In genomic region chr14:21894003-21894897, GRCh38 we compare ENCODE assay signal across 8 cellular contexts.
A peak's percentile ranks its signal among the peaks of the same experiment; 100 is the strongest.
DNase-seq lines count a peak whose midpoint lies in the region; ATAC-seq and TF ChIP-seq lines count a peak whose summit lies in the region.

No MANE protein-coding gene starts in this region.

- peak overlapping the region; percentile 34 for H3K4me3 ChIP-seq in OCI-LY7 (ENCODE audit: low read depth, low read length, poor library complexity, severe bottlenecking)
- no peak overlapping the region for H3K4me3 ChIP-seq in esophagus muscularis mucosa
- no peak overlapping the region for H3K4me3 ChIP-seq in ovary

- no peaks in the 10 kb centered on the region for H3K36me3 Mint-ChIP-seq in activated naive CD4-positive, alpha-beta T cell treated with anti-CD3 and anti-CD28 coated beads for 36 hours (ENCODE audit: low read depth)
- no peaks in the 10 kb centered on the region for H3K36me3 Mint-ChIP-seq in naive B cell

- H3K9me3 Mint-ChIP-seq in activated naive CD4-positive, alpha-beta T cell treated with anti-CD3 and anti-CD28 coated beads for 36 hours = peaks cover 2% of the 10 kb centered on the region
- peaks cover 0 to 3% (median 0%) of the 10 kb centered on the region in 7 donors for H3K9me3 Mint-ChIP-seq in naive B cell

- no peaks in the 10 kb centered on the region for H3K9me2 ChIP-seq in OCI-LY7 (ENCODE audit: insufficient read depth, low read length)

- H3K4me3 Mint-ChIP-seq in activated naive CD4-positive, alpha-beta T cell treated with anti-CD3 and anti-CD28 coated beads for 36 hours = peak overlapping the region; percentile 71
- no peak overlapping the region for H3K4me3 Mint-ChIP-seq in naive B cell

- peak overlapping the region; percentile 71 for H3K27ac ChIP-seq in OCI-LY7 (ENCODE audit: low read depth, low read length, poor library complexity, severe bottlenecking)
- no peak overlapping the region for H3K27ac ChIP-seq in esophagus muscularis mucosa (replicated peaks in 1 of 4)
- no peak overlapping the region for H3K27ac ChIP-seq in ovary

- BruUV-seq in OCI-LY7 (replicated peaks; lab: Mats Ljungman, UMichigan) = TSS peak; percentile 96

- TF ChIP-seq EP300 in esophagus muscularis mucosa (IDR thresholded peaks at IDR 0.05) = no peak
- no peak for TF ChIP-seq EP300 in ovary (IDR thresholded peaks at IDR 0.05)

- H3K9me3 ChIP-seq in OCI-LY7 (ENCODE audit: low read length) (no peaks in the 10 kb centered on the region), esophagus muscularis mucosa (no peaks in the 10 kb centered on the region), ovary (no peaks in the 10 kb centered on the region)

- peak overlapping the region; percentile 62 for H3K4me2 ChIP-seq in OCI-LY7 (ENCODE audit: low read length)

- H3K27ac Mint-ChIP-seq in activated naive CD4-positive, alpha-beta T cell treated with anti-CD3 and anti-CD28 coated beads for 36 hours = peak overlapping the region; percentile 87
- H3K27ac Mint-ChIP-seq in naive B cell = no peak overlapping the region

- H4K20me1 ChIP-seq in OCI-LY7 (ENCODE audit: insufficient read depth, low read length) = no peaks in the 10 kb centered on the region

- H3K36me3 ChIP-seq in OCI-LY7 (ENCODE audit: insufficient read depth, low read length) (no peaks in the 10 kb centered on the region), esophagus muscularis mucosa (no peaks in the 10 kb centered on the region), ovary (no peaks in the 10 kb centered on the region)

- peak; percentile 90 for TF ChIP-seq CTCF in OCI-LY7 (conservative IDR thresholded peaks at IDR 0.05; ENCODE audit: low read length)
- TF ChIP-seq CTCF in esophagus muscularis mucosa (IDR thresholded peaks at IDR 0.05) = peak in 1 of 3 experiments; percentile 3
- no peak for TF ChIP-seq CTCF in ovary (IDR thresholded peaks at IDR 0.05)

- H3K4me1 ChIP-seq in OCI-LY7 (ENCODE audit: insufficient read depth, low read length, poor library complexity, severe bottlenecking) (peaks cover 20% of the 10 kb centered on the region), esophagus muscularis mucosa (no peaks in the 10 kb centered on the region), ovary (ENCODE audit: insufficient read depth) (no peaks in the 10 kb centered on the region)

- 53% methylated on average over 12 of the region's 13 CpGs for WGBS in esophagus muscularis mucosa
- 43 to 50% (median 44%) methylated on average over 13 of the region's 13 CpGs for WGBS in ovary, 3 donors

- peak; percentile 1 for DNase-seq in EL
- peak; percentile 80 for DNase-seq in OCI-LY7 (ENCODE audit: low spot score)
- DNase-seq in activated naive CD4-positive, alpha-beta T cell treated with anti-CD3 and anti-CD28 coated beads for 36 hours = peak; percentile 79
- DNase-seq in naive B cell = no peak
- DNase-seq in esophagus muscularis mucosa (ENCODE audit: extremely low spot score) = no peak
- no peak for DNase-seq in ovary
- no peak for DNase-seq in NCI-H187 treated with DMSO at 0.1 percent for 48 hours (lab: John Stamatoyannopoulos, UW)

- intact Hi-C loops in OCI-LY7 (cut with micrococcal nuclease; ENCODE audit: unreplicated experiment) (loop anchor here (2.0 kb wide), 3 partner anchors 19 to 39 kb away; no protein-coding TSS in a partner anchor), esophagus muscularis mucosa (cut with DNase I) (no loop called here), ovary (cut with DNase I) (no loop called here)
- intact Hi-C loops in activated naive CD4-positive, alpha-beta T cell treated with anti-CD3 and anti-CD28 coated beads for 36 hours (cut with micrococcal nuclease) = loop anchor here (2.0 kb wide), 3 partner anchors 19 to 41 kb away; no protein-coding TSS in a partner anchor

- no peaks in the 10 kb centered on the region for H3K79me2 ChIP-seq in OCI-LY7 (ENCODE audit: insufficient read depth, low read depth, low read length)

- no peaks in the 10 kb centered on the region for H3K27me3 Mint-ChIP-seq in activated naive CD4-positive, alpha-beta T cell treated with anti-CD3 and anti-CD28 coated beads for 36 hours (ENCODE audit: low read depth)
- H3K27me3 Mint-ChIP-seq in naive B cell = peaks cover 16 to 52% (median 39%) of the 10 kb centered on the region in 3 donors

- H3K27me3 ChIP-seq in esophagus muscularis mucosa (no peaks in the 10 kb centered on the region), ovary (no peaks in the 10 kb centered on the region)

- TF ChIP-seq POLR2A in esophagus muscularis mucosa (IDR thresholded peaks at IDR 0.05; ENCODE audit: low read depth) (no peak), ovary (IDR thresholded peaks at IDR 0.05) (no peak)

- CTCF ChIA-PET in OCI-LY7 (lab: Charles Lee; ENCODE audit: unreplicated experiment) = interaction anchor here (0.7 to 1.1 kb wide), 2 partner anchors 19 to 25 kb away, joined by 3 to 5 read pairs; no protein-coding TSS in a partner anchor
- CTCF ChIA-PET in activated naive CD4-positive, alpha-beta T cell treated with anti-CD3 and anti-CD28 coated beads for 36 hours (lab: Charles Lee) = interaction anchor here (0.9 to 1.8 kb wide), 6 partner anchors 11 to 85 kb away, joined by 3 to 6 read pairs (median 5); no protein-coding TSS in a partner anchor

- POLR2A ChIA-PET in OCI-LY7 (lab: Charles Lee) = interaction anchor here (0.7 to 1.7 kb wide), 3 partner anchors 13 to 84 kb away, joined by 3 to 7 read pairs (median 3); no protein-coding TSS in a partner anchor

- H3K4me1 Mint-ChIP-seq in activated naive CD4-positive, alpha-beta T cell treated with anti-CD3 and anti-CD28 coated beads for 36 hours (ENCODE audit: low read depth) = peaks cover 11% of the 10 kb centered on the region
- peaks cover 4 to 10% (median 6%) of the 10 kb centered on the region in 3 donors for H3K4me1 Mint-ChIP-seq in naive B cell

- ATAC-seq in naive B cell (ENCODE audit: low read depth in 2 of 2) (peak; percentile 33 to 41), GM21786 (IDR thresholded peaks at IDR 0.05; ENCODE audit: unreplicated experiment) (no peak)

- peak overlapping the region; percentile 94 for H2AFZ ChIP-seq in OCI-LY7 (ENCODE audit: low read length)

Comparison
In these comparisons a context has a peak if more than half of its experiments do, and no peak if none do; other contexts are left out.
1. DNase-seq: peak in EL (single experiment), OCI-LY7 (single experiment) and activated naive CD4-positive, alpha-beta T cell treated with anti-CD3 and anti-CD28 coated beads for 36 hours (single experiment); none in naive B cell (single experiment), esophagus muscularis mucosa (single experiment), ovary (0 of 5) and NCI-H187 treated with DMSO at 0.1 percent for 48 hours (single experiment).
2. intact Hi-C loops: an anchor here in OCI-LY7 (2.0 kb wide) and activated naive CD4-positive, alpha-beta T cell treated with anti-CD3 and anti-CD28 coated beads for 36 hours (2.0 kb wide); none called in esophagus muscularis mucosa and ovary.